In the genomic region with DNA sequence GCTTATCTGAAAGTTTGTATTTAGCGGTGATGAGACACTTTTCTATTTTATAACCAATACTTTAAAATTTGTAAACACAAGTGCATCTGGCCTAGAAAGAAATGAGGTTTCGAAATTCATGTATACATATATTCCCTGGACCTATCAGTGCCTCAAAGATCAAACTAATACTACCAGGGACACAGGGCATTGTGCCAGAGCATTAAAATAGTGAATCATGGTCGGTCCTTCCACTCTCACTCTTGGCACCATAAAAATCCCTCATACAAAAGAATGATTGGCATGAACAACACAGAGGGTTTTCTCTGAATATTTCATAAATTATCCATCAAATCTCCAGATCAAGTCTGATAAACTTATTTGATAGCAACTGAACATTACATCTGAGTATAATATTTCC, we compare ENCODE assay signal across 29 cellular contexts.
"Had no signal": no experiment of that assay in that cellular context is flagged by ENCODE, and none has a peak within 500 bp of the region (broad histone marks: within the 10 kb centered on the region; RNA-seq: fewer than 3 reads in every experiment).

No MANE protein-coding gene starts in this region.

- DNase-seq: activated CD4-positive, alpha-beta T cell treated with anti-CD3 and anti-CD28 coated beads for 36 hours; activated CD4-positive, alpha-beta T cell treated with anti-CD3 and anti-CD28 coated beads, Interleukin-2, amount 10 ng/mL, durations not matched to agents 7 days and 5 days; activated CD4-positive, alpha-beta T cell treated with anti-CD3 and anti-CD28 coated beads, Interleukin-2, amount 50 U/mL, for 48 hours; activated CD8-positive, alpha-beta T cell treated with anti-CD3 and anti-CD28 coated beads, Interleukin-2, amount 10 ng/mL, durations not matched to agents 7 days and 5 days; activated gamma-delta T cell treated with Interleukin-2 at 50 U/mL for 16 hours; activated naive CD4-positive, alpha-beta T cell treated with anti-CD3 and anti-CD28 coated beads for 36 hours; activated T-cell treated with anti-CD3 and anti-CD28 coated beads, Interleukin-2, amount 50 U/mL, for 24 hours; adrenal gland; body of pancreas; Karpas-422; KBM-7; NCI-H1092; NCI-H1417; NCI-H146; NCI-H187; NCI-H2029 treated with DMSO at 0.1 percent for 48 hours; NCI-H2107; NCI-H2171; NCI-H510A; NCI-H526; NCI-H748 treated with DMSO at 0.1 percent for 48 hours; NK-92 treated with Interleukin-12 subunit alpha and Interleukin-12 subunit beta, amount 100 ng/mL, for 24 hours; PC-9; Right ventricle myocardium superior; SJCRH30; T1000 had no signal

- H3K9me3 ChIP-seq: adrenal gland, body of pancreas, breast epithelium, SJCRH30 had no signal

- H3K4me1 ChIP-seq: adrenal gland, body of pancreas, breast epithelium, SJCRH30 had no signal

- H3K4me2 ChIP-seq: PC-9 had no signal

- ATAC-seq: activated CD4-positive, alpha-beta T cell treated with anti-CD3 and anti-CD28 coated beads for 36 hours; activated CD8-positive, alpha-beta T cell treated with anti-CD3 and anti-CD28 coated beads, Interleukin-2, amount 10 ng/mL, durations not matched to agents 7 days and 5 days; activated naive CD4-positive, alpha-beta T cell treated with anti-CD3 and anti-CD28 coated beads, Interleukin-2, amount 50 U/mL, for 72 hours; body of pancreas had no signal

- H3K27ac ChIP-seq: adrenal gland, body of pancreas, breast epithelium, PC-9, SJCRH30, SK-N-MC had no signal

- H3K27me3 ChIP-seq: adrenal gland, body of pancreas, breast epithelium, SJCRH30 had no signal

- H3K4me3 ChIP-seq: adrenal gland, body of pancreas, breast epithelium, PC-9, SJCRH30, SK-N-MC had no signal

- H2AFZ ChIP-seq: PC-9 had no signal

- H3K36me3 ChIP-seq: adrenal gland, breast epithelium, SJCRH30 had no signal
